In the genomic region with DNA sequence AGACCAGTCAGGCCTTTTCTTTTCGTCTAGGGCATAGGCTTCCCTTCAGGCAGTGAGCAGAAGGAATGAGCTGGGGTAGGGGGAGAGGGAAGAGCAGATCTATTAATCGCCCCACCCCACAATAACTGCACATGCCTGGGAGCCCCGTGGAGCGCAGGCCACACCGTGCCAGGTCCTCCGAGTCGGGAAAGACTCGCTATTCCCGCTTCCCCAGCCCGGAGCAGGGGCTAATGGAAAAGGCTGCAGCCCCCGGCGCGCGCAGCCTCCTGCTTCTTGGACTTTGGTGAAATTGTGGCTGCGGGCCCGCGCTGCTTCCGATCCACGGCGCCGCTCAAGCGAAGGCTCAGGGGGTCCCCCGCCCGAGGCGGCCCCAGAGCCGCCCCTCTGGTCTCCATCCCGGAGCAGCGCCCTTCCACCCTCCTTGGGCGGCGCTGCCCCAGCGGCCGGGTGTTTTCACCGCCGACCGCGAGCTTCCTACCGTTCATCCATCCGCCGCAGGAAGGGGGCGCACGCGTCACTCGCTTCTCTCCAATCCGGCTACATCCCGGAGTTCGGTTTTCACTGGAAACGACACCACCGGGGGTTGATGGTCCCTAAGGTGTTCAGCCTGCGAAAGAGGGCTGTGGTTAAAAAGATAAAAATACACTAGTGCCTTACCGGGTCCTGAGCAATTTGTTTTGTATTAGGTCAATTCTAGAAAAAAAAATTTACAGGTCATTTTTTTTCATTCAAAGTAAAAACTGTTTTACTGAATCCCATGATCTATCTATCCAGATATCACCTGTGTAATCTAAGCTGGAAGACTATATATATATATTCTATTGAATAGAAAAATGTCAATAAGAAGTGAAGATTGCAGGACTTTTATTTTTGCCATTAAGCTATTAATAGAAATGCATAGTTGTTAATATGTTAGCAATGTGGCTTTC, we compare ENCODE assay signal across 8 cellular contexts. TPM values are rescaled to one million over a fixed set of nuclear protein-coding genes. Genes with fewer than 3 reads are reported as not detected.
DNase-seq lines count a peak whose midpoint lies in the region; ATAC-seq, FAIRE-seq and TF ChIP-seq lines count a peak whose summit lies in the region.

No MANE protein-coding gene starts in this region.

- no peaks in the 10 kb centered on the region for H3K9me2 ChIP-seq in Karpas-422 (replicated peaks; ENCODE audit: insufficient read depth, low read length)

- TF ChIP-seq POLR2A in GM12892 (IDR thresholded peaks at IDR 0.05; ENCODE audit: low read depth, low read length) (no peak), prostate gland (IDR thresholded peaks at IDR 0.05) (no peak), GM18505 (IDR thresholded peaks at IDR 0.05; ENCODE audit: borderline replicate concordance, extremely low read depth, insufficient read depth, insufficient read length) (no peak)

- H3K9me3 ChIP-seq in Karpas-422 (ENCODE audit: low read length), result no peaks in the 10 kb centered on the region
- no peaks in the 10 kb centered on the region for H3K9me3 ChIP-seq in ascending aorta
- no peaks in the 10 kb centered on the region for H3K9me3 ChIP-seq in right cardiac atrium (ENCODE audit: control insufficient read depth, low read length)
- no peaks in the 10 kb centered on the region for H3K9me3 ChIP-seq in prostate gland

- H3K4me2 ChIP-seq in Karpas-422 (ENCODE audit: low read depth, low read length, poor library complexity, severe bottlenecking), result peak overlapping the region; percentile 19

- intact Hi-C loops in ascending aorta (cut with DNase I) (loop anchor here (1.0 to 10.0 kb wide), 2 partner anchors 113 to 634 kb away; a partner anchor contains a TSS), right cardiac atrium (cut with DNase I) (loop anchor here in 3 of 4 donors (2.0 to 10.0 kb wide), 3 partner anchors 74 to 112 kb away; no protein-coding TSS in a partner anchor), prostate gland (cut with DNase I) (loop anchor here (1.0 to 10.0 kb wide), 3 partner anchors 112 to 604 kb away; a partner anchor contains a TSS)

- H4K20me1 ChIP-seq in Karpas-422 (ENCODE audit: insufficient read depth, low read depth, low read length), result no peaks in the 10 kb centered on the region

- peak; percentile 48 to 54 for ATAC-seq in right cardiac atrium
- ATAC-seq in GM18505 (IDR thresholded peaks at IDR 0.05; ENCODE audit: unreplicated experiment), result no peak

- H3K79me2 ChIP-seq in ACC112 (ENCODE audit: control insufficient read depth, insufficient read depth, low read length, unreplicated experiment), result no peaks in the 10 kb centered on the region
- no peaks in the 10 kb centered on the region for H3K79me2 ChIP-seq in Karpas-422 (ENCODE audit: low read length)

- H3K4me3 ChIP-seq in ACC112 (ENCODE audit: low read depth, low read length) (peak overlapping the region; percentile 72), Karpas-422 (ENCODE audit: low read length) (no peak overlapping the region), ascending aorta (peak overlapping the region; percentile 43 to 61), right cardiac atrium (ENCODE audit: low read length) (peak overlapping the region; percentile 54), prostate gland (peak overlapping the region; percentile 1 to 28)

- H3K27me3 ChIP-seq in ACC112 (ENCODE audit: insufficient read depth, low read length) (peaks cover 37% of the 10 kb centered on the region), Karpas-422 (ENCODE audit: low read length) (no peaks in the 10 kb centered on the region), ascending aorta (no peaks in the 10 kb centered on the region), right cardiac atrium (ENCODE audit: control insufficient read depth, insufficient read depth) (no peaks in the 10 kb centered on the region), prostate gland (replicated peaks; ENCODE audit: insufficient read depth) (no peaks in the 10 kb centered on the region)

- H3K4me1 ChIP-seq in ACC112 (ENCODE audit: control insufficient read depth, insufficient read depth, low read length, unreplicated experiment) (no peaks in the 10 kb centered on the region), Karpas-422 (ENCODE audit: low read length) (peaks cover 3% of the 10 kb centered on the region), ascending aorta (peaks cover 0 to 4% of the 10 kb centered on the region in 2 donors), right cardiac atrium (ENCODE audit: control insufficient read depth, insufficient read depth, low read length) (no peaks in the 10 kb centered on the region), prostate gland (replicated peaks) (no peaks in the 10 kb centered on the region)

- WGBS in right cardiac atrium, result 2% methylated on average over 50 of the region's 50 CpGs
- WGBS in prostate gland, result 4% methylated on average over 50 of the region's 50 CpGs

- DNase-seq in GM12892 (ENCODE audit: insufficient read length) (peak; percentile 50), Karpas-422 (no peak), SHP77 (lab: John Stamatoyannopoulos, UW) (peak; percentile 50 to 70), ascending aorta (ENCODE audit: low spot score in 2 of 2) (peak in 1 of 2 donors; percentile 91), right cardiac atrium (peak; percentile 84 to 94 (median 93)), prostate gland (ENCODE audit: low spot score) (peak; percentile 71)

- H3K27ac ChIP-seq in ACC112 (ENCODE audit: low read depth, low read length) (no peak overlapping the region), Karpas-422 (ENCODE audit: low read length) (no peak overlapping the region), ascending aorta (no peak overlapping the region), right cardiac atrium (ENCODE audit: low read length) (no peak overlapping the region), prostate gland (peak overlapping the region in 1 of 2 donors; percentile 1)

- H2AFZ ChIP-seq in ACC112 (ENCODE audit: low read length, unreplicated experiment) (peak overlapping the region; percentile 66), Karpas-422 (ENCODE audit: low read length) (no peak overlapping the region)

- peak; percentile 63 for FAIRE-seq in GM12892 (lab: Jason Lieb, UNC)

- no peak overlapping the region for H3K9ac ChIP-seq in Karpas-422 (ENCODE audit: low read length)

- TF ChIP-seq CTCF in ascending aorta (IDR thresholded peaks at IDR 0.05), result peak; percentile 85 to 95 (median 88)
- TF ChIP-seq CTCF in prostate gland (IDR thresholded peaks at IDR 0.05), result peak; percentile 47 to 81 (median 68)

- no peaks in the 10 kb centered on the region for H3K36me3 ChIP-seq in ACC112 (ENCODE audit: insufficient read depth, low read length)
- H3K36me3 ChIP-seq in Karpas-422 (ENCODE audit: insufficient read depth, low read length), result no peaks in the 10 kb centered on the region
- H3K36me3 ChIP-seq in ascending aorta, result no peaks in the 10 kb centered on the region
- H3K36me3 ChIP-seq in prostate gland, result no peaks in the 10 kb centered on the region

RNA-seq across cellular contexts. Expression of a gene that starts 4.4 kb away (rescaled TPM):
- 0.23 TPM for polyA plus RNA-seq in GM12892 (2012; ENCODE audit: missing spikeins)
- not detected in 2 replicates for total RNA-seq in Karpas-422 (2014; rRNA removed; shearing (Covaris generic); ENCODE audit: low replicate concordance)
- total RNA-seq in ascending aorta, result 37.7 TPM
- total RNA-seq in right cardiac atrium, result 100 to 1,000 TPM; 184 to 463 (median 218) TPM
- 127 TPM for polyA plus RNA-seq in right cardiac atrium
- 100 to 1,000 TPM; 181 to 185 TPM for total RNA-seq in prostate gland

Comparison
In these comparisons a context has a peak if more than half of its experiments do, and no peak if none do; other contexts are left out.
1. RNA of a gene that starts 4.4 kb away (total RNA-seq): 184 to 463 TPM in right cardiac atrium, 181 to 185 TPM in prostate gland and 37.7 TPM in ascending aorta (single experiment); not detected in Karpas-422; every median in the first group is over 10 times any median in the second.